In the genomic region with DNA sequence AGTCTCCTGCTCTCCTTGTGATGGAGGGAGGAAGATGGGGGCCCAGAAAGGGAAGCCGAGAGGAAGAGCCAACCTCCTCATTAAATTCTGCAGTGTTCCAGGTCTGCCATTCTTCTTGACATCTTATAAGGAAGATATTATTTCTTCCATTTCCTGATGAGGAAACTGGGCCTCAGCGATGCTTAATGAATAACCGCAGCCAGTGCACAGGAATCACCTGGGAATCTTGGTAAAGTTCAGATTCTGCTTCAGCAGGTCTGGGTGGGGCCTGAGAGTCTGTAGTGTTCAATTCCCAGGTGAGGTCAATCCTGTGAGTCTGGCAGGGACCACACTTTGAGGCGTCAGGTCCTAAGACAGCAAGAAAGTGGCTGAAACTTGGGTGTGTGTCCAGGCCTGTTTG, we compare ENCODE assay signal across 22 cellular contexts. TPM values are rescaled to one million over a fixed set of nuclear protein-coding genes. Genes with fewer than 3 reads are reported as not detected.
DNase-seq lines count a peak whose midpoint lies in the region; ATAC-seq and TF ChIP-seq lines count a peak whose summit lies in the region.
"Had no signal": no experiment of that assay in that cellular context is flagged by ENCODE, and none has a peak within 500 bp of the region (broad histone marks: within the 10 kb centered on the region; RNA-seq: fewer than 3 reads in every experiment).

No MANE protein-coding gene starts in this region.

- no peak overlapping the region for H3K4me3 ChIP-seq in smooth muscle cell
- H3K4me3 ChIP-seq: BLaER1, GM12878, GM23338 had no signal

- no peaks in the 10 kb centered on the region for H3K79me2 ChIP-seq in smooth muscle cell (ENCODE audit: low read depth)

- DNase-seq in Calu3 (peak; percentile 24), nephron progenitor cell (no peak), smooth muscle cell (lab: John Stamatoyannopoulos, UW; ENCODE audit: unreplicated experiment) (no peak), NAMALWA (ENCODE audit: low spot score) (no peak)
- DNase-seq in activated T-helper 2 cell treated with anti-CD3 and anti-CD28 coated beads, Interferon-gamma antibody, Interleukin-2, Interleukin-4, amounts not matched to agents 10 μg/mL and 5 μg/mL and 100 μg/mL, durations not matched to agents 14 hours and 24 hours and 36 hours (ENCODE audit: low spot score) = no peak
- DNase-seq: 8988T; CD4-positive, alpha-beta memory T cell; DMS53; DND-41; EL; HCEC 1CT had no signal

- no peaks in the 10 kb centered on the region for H3K36me3 ChIP-seq in smooth muscle cell (ENCODE audit: low read depth)
- H3K36me3 ChIP-seq: BLaER1 had no signal

- H3K4me3 Mint-ChIP-seq in Calu3 (ENCODE audit: low read depth, unreplicated experiment) (no peak overlapping the region), nephron progenitor cell (no peak overlapping the region)
- H3K4me3 Mint-ChIP-seq in activated T-helper 2 cell treated with anti-CD3 and anti-CD28 coated beads, Interferon-gamma antibody, Interleukin-2, Interleukin-4, amounts not matched to agents 10 μg/mL and 5 μg/mL and 100 μg/mL, durations not matched to agents 14 hours and 24 hours and 36 hours (ENCODE audit: low read depth) = no peak overlapping the region
- H3K4me3 Mint-ChIP-seq: CD14-positive monocyte; CD4-positive, alpha-beta memory T cell; GM23338; IgD-negative memory B cell had no signal

- intact Hi-C loops in Calu3 (cut with micrococcal nuclease; ENCODE audit: unreplicated experiment) = loop anchor here (5.0 kb wide), 1 partner anchor 55 kb away; no protein-coding TSS in a partner anchor
- intact Hi-C loops in activated T-helper 2 cell treated with anti-CD3 and anti-CD28 coated beads, Interferon-gamma antibody, Interleukin-2, Interleukin-4, amounts not matched to agents 10 μg/mL and 5 μg/mL and 100 μg/mL, durations not matched to agents 14 hours and 24 hours and 36 hours (cut with micrococcal nuclease) = no loop called here

- H3K27ac Mint-ChIP-seq in Calu3 (ENCODE audit: unreplicated experiment) = peak overlapping the region; percentile 55
- H3K27ac Mint-ChIP-seq in nephron progenitor cell = peak overlapping the region; percentile 48
- no peak overlapping the region for H3K27ac Mint-ChIP-seq in activated T-helper 2 cell treated with anti-CD3 and anti-CD28 coated beads, Interferon-gamma antibody, Interleukin-2, Interleukin-4, amounts not matched to agents 10 μg/mL and 5 μg/mL and 100 μg/mL, durations not matched to agents 14 hours and 24 hours and 36 hours
- H3K27ac Mint-ChIP-seq: CD4-positive, alpha-beta memory T cell; GM23338; IgD-negative memory B cell had no signal

- no peak for TF ChIP-seq CTCF in Calu3 (IDR thresholded peaks at IDR 0.05; ENCODE audit: unreplicated experiment)
- TF ChIP-seq CTCF in nephron progenitor cell (IDR thresholded peaks at IDR 0.05) = no peak
- no peak for TF ChIP-seq CTCF in smooth muscle cell (IDR thresholded peaks at IDR 0.05; ENCODE audit: borderline replicate concordance, insufficient read depth, poor library complexity, severe bottlenecking)

- H3K4me1 ChIP-seq in smooth muscle cell (ENCODE audit: low read depth) = peaks cover 12% of the 10 kb centered on the region

- H3K27ac ChIP-seq in smooth muscle cell (ENCODE audit: low read depth) = no peak overlapping the region
- H3K27ac ChIP-seq: BLaER1 had no signal

- H3F3A ChIP-seq in smooth muscle cell (ENCODE audit: low read depth) = peaks cover 16% of the 10 kb centered on the region

- H2AFZ ChIP-seq in smooth muscle cell (ENCODE audit: low read depth) = peak overlapping the region; percentile 14
- H2AFZ ChIP-seq: GM23338 had no signal

- no peaks in the 10 kb centered on the region for H4K20me1 ChIP-seq in smooth muscle cell (ENCODE audit: low read depth)
- H4K20me1 ChIP-seq: BLaER1 had no signal

- no TSS peak for BruUV-seq in Calu3 (replicated peaks; lab: Mats Ljungman, UMichigan)

- no peak overlapping the region for H3K9ac ChIP-seq in smooth muscle cell (ENCODE audit: low read depth)
- H3K9ac ChIP-seq: BLaER1 had no signal

- peaks cover 50% of the 10 kb centered on the region for H3K4me1 Mint-ChIP-seq in Calu3 (ENCODE audit: low read depth, unreplicated experiment)
- peaks cover 63% of the 10 kb centered on the region for H3K4me1 Mint-ChIP-seq in nephron progenitor cell
- peaks cover 13% of the 10 kb centered on the region for H3K4me1 Mint-ChIP-seq in activated T-helper 2 cell treated with anti-CD3 and anti-CD28 coated beads, Interferon-gamma antibody, Interleukin-2, Interleukin-4, amounts not matched to agents 10 μg/mL and 5 μg/mL and 100 μg/mL, durations not matched to agents 14 hours and 24 hours and 36 hours (ENCODE audit: low read depth)
- H3K4me1 Mint-ChIP-seq: IgD-negative memory B cell had no signal

- CTCF ChIA-PET in Calu3 (lab: Charles Lee) = no interaction called here

- no peaks in the 10 kb centered on the region for H3K9me3 ChIP-seq in smooth muscle cell (replicated peaks; ENCODE audit: low read depth)
- H3K9me3 ChIP-seq: BLaER1 had no signal

- 94% methylated on average over 4 of the region's 4 CpGs for WGBS in smooth muscle cell (ENCODE audit: low lambda C conversion rate)

- ATAC-seq in esophagus mucosa = peak; percentile 31
- ATAC-seq in GM21825 (IDR thresholded peaks at IDR 0.05; ENCODE audit: unreplicated experiment) = no peak
- ATAC-seq: GM12878, GM23338, HepG2 had no signal

- H3K9me3 Mint-ChIP-seq in Calu3 (ENCODE audit: low read depth, unreplicated experiment) (no peaks in the 10 kb centered on the region), nephron progenitor cell (no peaks in the 10 kb centered on the region)
- H3K9me3 Mint-ChIP-seq in activated T-helper 2 cell treated with anti-CD3 and anti-CD28 coated beads, Interferon-gamma antibody, Interleukin-2, Interleukin-4, amounts not matched to agents 10 μg/mL and 5 μg/mL and 100 μg/mL, durations not matched to agents 14 hours and 24 hours and 36 hours = no peaks in the 10 kb centered on the region
- H3K9me3 Mint-ChIP-seq: CD14-positive monocyte; CD4-positive, alpha-beta memory T cell; GM23338 had no signal

- no peak overlapping the region for H3K4me2 ChIP-seq in smooth muscle cell
- H3K4me2 ChIP-seq: BLaER1, GM23338 had no signal

- no peaks in the 10 kb centered on the region for H3K27me3 ChIP-seq in smooth muscle cell (ENCODE audit: low read depth)
- H3K27me3 ChIP-seq: BLaER1 had no signal

- H3K27me3 Mint-ChIP-seq in Calu3 (ENCODE audit: unreplicated experiment) (no peaks in the 10 kb centered on the region), nephron progenitor cell (ENCODE audit: low read depth, poor library complexity) (peaks cover 7% of the 10 kb centered on the region)
- H3K27me3 Mint-ChIP-seq in activated T-helper 2 cell treated with anti-CD3 and anti-CD28 coated beads, Interferon-gamma antibody, Interleukin-2, Interleukin-4, amounts not matched to agents 10 μg/mL and 5 μg/mL and 100 μg/mL, durations not matched to agents 14 hours and 24 hours and 36 hours (ENCODE audit: low read depth) = no peaks in the 10 kb centered on the region
- H3K27me3 Mint-ChIP-seq: CD4-positive, alpha-beta memory T cell had no signal

- H3K36me3 Mint-ChIP-seq in Calu3 (ENCODE audit: insufficient read depth, unreplicated experiment) (no peaks in the 10 kb centered on the region), nephron progenitor cell (ENCODE audit: low read depth) (no peaks in the 10 kb centered on the region)
- H3K36me3 Mint-ChIP-seq in activated T-helper 2 cell treated with anti-CD3 and anti-CD28 coated beads, Interferon-gamma antibody, Interleukin-2, Interleukin-4, amounts not matched to agents 10 μg/mL and 5 μg/mL and 100 μg/mL, durations not matched to agents 14 hours and 24 hours and 36 hours (ENCODE audit: low read depth) = no peaks in the 10 kb centered on the region
- H3K36me3 Mint-ChIP-seq: CD14-positive monocyte; CD4-positive, alpha-beta memory T cell; IgD-negative memory B cell had no signal

RNA-seq across cellular contexts. Expression of a gene that starts 17.3 kb away (rescaled TPM):
- not detected in 2 replicates for total RNA-seq in Calu3 (2022)
- total RNA-seq in esophagus mucosa = 0.08 TPM
- total RNA-seq in smooth muscle cell = not detected in 2 replicates
- not detected in 2 replicates for polyA plus RNA-seq in smooth muscle cell
- not detected in 2 replicates for total RNA-seq in activated T-helper 2 cell treated with anti-CD3 and anti-CD28 coated beads, Interferon-gamma antibody, Interleukin-2, Interleukin-4, amounts not matched to agents 10 μg/mL and 5 μg/mL and 100 μg/mL, durations not matched to agents 14 hours and 24 hours and 36 hours
- total RNA-seq: A673; CD4-positive, alpha-beta memory T cell; G401; GM23338; HepG2 had no signal
- polyA plus RNA-seq: AG04450; CD14-positive monocyte; CD4-positive, alpha-beta memory T cell; GM23338; HepG2; IgD-negative memory B cell had no signal

RNA-seq across cellular contexts. Expression of a gene that starts 58.2 kb away (rescaled TPM):
- 136 and 184 TPM in 2 replicates for total RNA-seq in Calu3 (2022)
- 35.1 TPM for total RNA-seq in esophagus mucosa
- 18.9 and 27.1 TPM in 2 replicates for total RNA-seq in smooth muscle cell
- polyA plus RNA-seq in smooth muscle cell = 5.7 and 12.5 TPM in 2 replicates
- 21.5 and 21.8 TPM in 2 replicates for total RNA-seq in activated T-helper 2 cell treated with anti-CD3 and anti-CD28 coated beads, Interferon-gamma antibody, Interleukin-2, Interleukin-4, amounts not matched to agents 10 μg/mL and 5 μg/mL and 100 μg/mL, durations not matched to agents 14 hours and 24 hours and 36 hours
